In genomic region chr17:77328823-77329740, GRCh38 we compare ENCODE assay signal across 11 cellular contexts.
DNase-seq lines count a peak whose midpoint lies in the region; ATAC-seq and TF ChIP-seq lines count a peak whose summit lies in the region.
"Had no signal": no experiment of that assay in that cellular context is flagged by ENCODE, and none has a peak within 500 bp of the region (broad histone marks: within the 10 kb centered on the region; RNA-seq: fewer than 3 reads in every experiment).

No MANE protein-coding gene starts in this region.

- H3K4me1 Mint-ChIP-seq in activated CD4-positive, alpha-beta T cell treated with anti-CD3 and anti-CD28 coated beads, Interleukin-2, amount 10 ng/mL, durations not matched to agents 7 days and 5 days: peaks cover 85% of the 10 kb centered on the region
- peaks cover 65% of the 10 kb centered on the region for H3K4me1 Mint-ChIP-seq in activated CD4-positive, alpha-beta T cell treated with anti-CD3 and anti-CD28 coated beads for 36 hours
- H3K4me1 Mint-ChIP-seq in T-cell: peaks cover 63 to 79% (median 77%) of the 10 kb centered on the region in 3 donors
- peaks cover 75 to 93% of the 10 kb centered on the region in 2 donors for H3K4me1 Mint-ChIP-seq in stimulated activated naive B cell treated with anti-CD40 and anti-IgM and Interleukin-4, amounts not matched to agents 10 μg/mL and 1 μg/mL and 100 μg/mL, for 72 hours

- H3K27me3 ChIP-seq in brain microvascular endothelial cell (replicated peaks): no peaks in the 10 kb centered on the region

- H3K9me3 Mint-ChIP-seq in activated CD4-positive, alpha-beta T cell treated with anti-CD3 and anti-CD28 coated beads, Interleukin-2, amount 10 ng/mL, durations not matched to agents 7 days and 5 days: peaks cover 4% of the 10 kb centered on the region
- no peaks in the 10 kb centered on the region for H3K9me3 Mint-ChIP-seq in activated CD4-positive, alpha-beta T cell treated with anti-CD3 and anti-CD28 coated beads for 36 hours (ENCODE audit: low read depth)
- H3K9me3 Mint-ChIP-seq in T-cell: no peaks in the 10 kb centered on the region
- no peaks in the 10 kb centered on the region for H3K9me3 Mint-ChIP-seq in stimulated activated naive B cell treated with anti-CD40 and anti-IgM and Interleukin-4, amounts not matched to agents 10 μg/mL and 1 μg/mL and 100 μg/mL, for 72 hours

- in situ Hi-C loops in brain microvascular endothelial cell (cut with HindIII; ENCODE audit: low pct_ligation_motif_present, low sequenced_read_pairs): loop anchor here (25.0 kb wide), 1 partner anchor 133 kb away; no protein-coding TSS in a partner anchor

- H3K36me3 ChIP-seq in brain microvascular endothelial cell (replicated peaks): peaks cover 3% of the 10 kb centered on the region

- CTCF ChIA-PET in activated CD4-positive, alpha-beta T cell treated with anti-CD3 and anti-CD28 coated beads, Interleukin-2, amount 10 ng/mL, durations not matched to agents 7 days and 5 days (lab: Charles Lee): interaction anchor here (0.9 to 3.5 kb wide), 6 partner anchors 11 to 191 kb away, joined by 3 to 20 read pairs (median 4); no protein-coding TSS in a partner anchor
- CTCF ChIA-PET in activated CD4-positive, alpha-beta T cell treated with anti-CD3 and anti-CD28 coated beads for 36 hours (lab: Charles Lee): interaction anchor here (0.7 to 4.9 kb wide), 6 partner anchors 12 to 199 kb away, joined by 3 to 53 read pairs (median 4); no protein-coding TSS in a partner anchor
- CTCF ChIA-PET in T-cell (lab: Charles Lee): interaction anchor here in 1 of 2 donors (3.8 kb wide), 1 partner anchor 71 kb away, joined by 20 read pairs; no protein-coding TSS in a partner anchor

- no peak for ATAC-seq in activated CD4-positive, alpha-beta T cell treated with anti-CD3 and anti-CD28 coated beads for 36 hours
- no peak for ATAC-seq in T-cell (replicated peaks in 1 of 4)
- no peak for ATAC-seq in left lobe of liver
- no peak for ATAC-seq in stimulated activated naive B cell treated with anti-CD40 and anti-IgM and Interleukin-4, amounts not matched to agents 10 μg/mL and 1 μg/mL and 100 μg/mL, for 72 hours (replicated peaks)
- ATAC-seq: left cardiac atrium had no signal

- no peak overlapping the region for H3K4me3 ChIP-seq in brain microvascular endothelial cell (ENCODE audit: low read depth, low read length)

- TF ChIP-seq CTCF in brain microvascular endothelial cell (IDR thresholded peaks at IDR 0.05; ENCODE audit: low read depth, low read length, missing control alignments): no peak

- no peak overlapping the region for H3K4me3 Mint-ChIP-seq in activated CD4-positive, alpha-beta T cell treated with anti-CD3 and anti-CD28 coated beads, Interleukin-2, amount 10 ng/mL, durations not matched to agents 7 days and 5 days
- H3K4me3 Mint-ChIP-seq in activated CD4-positive, alpha-beta T cell treated with anti-CD3 and anti-CD28 coated beads for 36 hours: no peak overlapping the region
- no peak overlapping the region for H3K4me3 Mint-ChIP-seq in T-cell
- no peak overlapping the region for H3K4me3 Mint-ChIP-seq in stimulated activated naive B cell treated with anti-CD40 and anti-IgM and Interleukin-4, amounts not matched to agents 10 μg/mL and 1 μg/mL and 100 μg/mL, for 72 hours

- H3K27ac ChIP-seq in brain microvascular endothelial cell: no peak overlapping the region

- no peaks in the 10 kb centered on the region for H3K27me3 Mint-ChIP-seq in activated CD4-positive, alpha-beta T cell treated with anti-CD3 and anti-CD28 coated beads, Interleukin-2, amount 10 ng/mL, durations not matched to agents 7 days and 5 days
- no peaks in the 10 kb centered on the region for H3K27me3 Mint-ChIP-seq in activated CD4-positive, alpha-beta T cell treated with anti-CD3 and anti-CD28 coated beads for 36 hours
- no peaks in the 10 kb centered on the region for H3K27me3 Mint-ChIP-seq in T-cell
- H3K27me3 Mint-ChIP-seq in stimulated activated naive B cell treated with anti-CD40 and anti-IgM and Interleukin-4, amounts not matched to agents 10 μg/mL and 1 μg/mL and 100 μg/mL, for 72 hours: no peaks in the 10 kb centered on the region

- peaks cover 9% of the 10 kb centered on the region for H3K36me3 Mint-ChIP-seq in activated CD4-positive, alpha-beta T cell treated with anti-CD3 and anti-CD28 coated beads, Interleukin-2, amount 10 ng/mL, durations not matched to agents 7 days and 5 days (ENCODE audit: low read depth)
- H3K36me3 Mint-ChIP-seq in activated CD4-positive, alpha-beta T cell treated with anti-CD3 and anti-CD28 coated beads for 36 hours (ENCODE audit: low read depth): peaks cover 3% of the 10 kb centered on the region
- H3K36me3 Mint-ChIP-seq in T-cell: no peaks in the 10 kb centered on the region
- H3K36me3 Mint-ChIP-seq in stimulated activated naive B cell treated with anti-CD40 and anti-IgM and Interleukin-4, amounts not matched to agents 10 μg/mL and 1 μg/mL and 100 μg/mL, for 72 hours: peaks cover 3 to 34% of the 10 kb centered on the region in 2 donors

- DNase-seq in activated CD4-positive, alpha-beta T cell treated with anti-CD3 and anti-CD28 coated beads, Interleukin-2, amount 10 ng/mL, durations not matched to agents 7 days and 5 days: no peak
- DNase-seq in activated CD4-positive, alpha-beta T cell treated with anti-CD3 and anti-CD28 coated beads for 36 hours: no peak
- DNase-seq in T-cell (peak in 1 of 34 experiments; percentile 24), left lobe of liver (ENCODE audit: low spot score) (peak; percentile 45), T-helper 9 cell (no peak), NCI-H748 treated with DMSO at 0.1 percent for 48 hours (lab: John Stamatoyannopoulos, UW) (no peak), brain microvascular endothelial cell (no peak)
- no peak for DNase-seq in stimulated activated naive B cell treated with anti-CD40 and anti-IgM and Interleukin-4, amounts not matched to agents 10 μg/mL and 1 μg/mL and 100 μg/mL, for 72 hours
- DNase-seq: left cardiac atrium; stimulated activated CD4-positive, alpha-beta T cell treated with anti-CD3 and anti-CD28 coated beads, Interleukin-2, amount 100 ng/mL, for 48 hours; substantia nigra had no signal

- intact Hi-C loops in activated CD4-positive, alpha-beta T cell treated with anti-CD3 and anti-CD28 coated beads for 36 hours (cut with DNase I, micrococcal nuclease): no loop called here

- POLR2A ChIA-PET in activated CD4-positive, alpha-beta T cell treated with anti-CD3 and anti-CD28 coated beads, Interleukin-2, amount 10 ng/mL, durations not matched to agents 7 days and 5 days (lab: Charles Lee): no interaction called here
- POLR2A ChIA-PET in activated CD4-positive, alpha-beta T cell treated with anti-CD3 and anti-CD28 coated beads for 36 hours (lab: Charles Lee): no interaction called here
- POLR2A ChIA-PET in T-cell (lab: Charles Lee): no interaction called here

- peak overlapping the region; percentile 78 for H3K27ac Mint-ChIP-seq in activated CD4-positive, alpha-beta T cell treated with anti-CD3 and anti-CD28 coated beads, Interleukin-2, amount 10 ng/mL, durations not matched to agents 7 days and 5 days
- H3K27ac Mint-ChIP-seq in activated CD4-positive, alpha-beta T cell treated with anti-CD3 and anti-CD28 coated beads for 36 hours: no peak overlapping the region
- H3K27ac Mint-ChIP-seq in T-cell: peak overlapping the region; percentile 39 to 79
- peak overlapping the region; percentile 71 for H3K27ac Mint-ChIP-seq in stimulated activated naive B cell treated with anti-CD40 and anti-IgM and Interleukin-4, amounts not matched to agents 10 μg/mL and 1 μg/mL and 100 μg/mL, for 72 hours
